ENCODE assay signal across 13 cellular contexts in the genomic region with DNA sequence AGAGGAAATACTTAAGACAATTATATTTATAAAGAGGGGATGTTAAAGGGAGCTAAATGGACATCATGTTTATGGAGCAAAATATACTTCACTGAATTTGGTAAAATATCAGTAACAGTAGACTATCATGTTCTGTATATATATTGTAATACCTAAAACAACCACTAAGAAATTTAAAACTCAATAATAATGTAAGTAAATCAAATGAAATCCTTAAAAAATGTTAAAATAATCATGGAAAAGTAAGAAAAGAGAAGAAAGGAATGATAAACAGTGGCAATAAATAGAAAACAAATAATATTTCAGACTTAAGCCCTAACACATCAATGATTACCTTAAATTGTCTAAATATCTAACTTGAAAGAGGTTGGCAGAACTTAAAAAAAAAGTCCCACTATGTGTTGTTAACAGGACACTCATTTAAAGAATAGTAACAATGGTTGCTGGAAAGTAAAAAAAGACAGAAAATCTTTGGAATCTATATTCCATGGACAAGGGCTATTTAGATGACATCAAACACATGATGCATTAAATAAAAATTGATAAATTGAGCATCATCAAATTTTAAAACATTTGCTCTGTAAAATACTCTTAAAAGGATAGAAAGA.
"Had no signal": no experiment of that assay in that cellular context is flagged by ENCODE, and none has a peak within 500 bp of the region (broad histone marks: within the 10 kb centered on the region; RNA-seq: fewer than 3 reads in every experiment).

No MANE protein-coding gene starts in this region.

- ATAC-seq: heart right ventricle; left lobe of liver; stimulated activated memory B cell treated with anti-CD40 and anti-IgM and Interleukin-4, amounts not matched to agents 10 μg/mL and 1 μg/mL and 100 μg/mL, for 72 hours; T-cell had no signal

- H2AFZ ChIP-seq: parathyroid adenoma had no signal

- H3K27ac Mint-ChIP-seq: activated CD4-positive, alpha-beta memory T cell treated with anti-CD3 and anti-CD28 coated beads, Interleukin-2, amount 10 ng/mL, durations not matched to agents 7 days and 5 days; activated naive CD8-positive, alpha-beta T cell treated with anti-CD3 and anti-CD28 coated beads for 36 hours; stimulated activated memory B cell treated with anti-CD40 and anti-IgM and Interleukin-4, amounts not matched to agents 10 μg/mL and 1 μg/mL and 100 μg/mL, for 72 hours; T-cell had no signal

- H3K4me1 Mint-ChIP-seq: activated CD4-positive, alpha-beta memory T cell treated with anti-CD3 and anti-CD28 coated beads, Interleukin-2, amount 10 ng/mL, durations not matched to agents 7 days and 5 days; activated naive CD8-positive, alpha-beta T cell treated with anti-CD3 and anti-CD28 coated beads for 36 hours; stimulated activated memory B cell treated with anti-CD40 and anti-IgM and Interleukin-4, amounts not matched to agents 10 μg/mL and 1 μg/mL and 100 μg/mL, for 72 hours; T-cell had no signal

- H3K4me1 ChIP-seq: heart right ventricle, parathyroid adenoma, right atrium auricular region had no signal

- H3K79me2 ChIP-seq: parathyroid adenoma had no signal

- H3K9me3 ChIP-seq: heart right ventricle, right atrium auricular region had no signal

- H3K27ac ChIP-seq: heart right ventricle, parathyroid adenoma, right atrium auricular region, tibial nerve had no signal

- H3K4me3 Mint-ChIP-seq: activated CD4-positive, alpha-beta memory T cell treated with anti-CD3 and anti-CD28 coated beads, Interleukin-2, amount 10 ng/mL, durations not matched to agents 7 days and 5 days; activated naive CD8-positive, alpha-beta T cell treated with anti-CD3 and anti-CD28 coated beads for 36 hours; stimulated activated memory B cell treated with anti-CD40 and anti-IgM and Interleukin-4, amounts not matched to agents 10 μg/mL and 1 μg/mL and 100 μg/mL, for 72 hours; T-cell had no signal

- H3K27me3 ChIP-seq: heart right ventricle, right atrium auricular region, tibial nerve had no signal

- H3K36me3 Mint-ChIP-seq: activated naive CD8-positive, alpha-beta T cell treated with anti-CD3 and anti-CD28 coated beads for 36 hours; stimulated activated memory B cell treated with anti-CD40 and anti-IgM and Interleukin-4, amounts not matched to agents 10 μg/mL and 1 μg/mL and 100 μg/mL, for 72 hours; T-cell had no signal

- DNase-seq: activated CD4-positive, alpha-beta memory T cell treated with anti-CD3 and anti-CD28 coated beads, Interleukin-2, amount 10 ng/mL, durations not matched to agents 7 days and 5 days; activated gamma-delta T cell; activated naive CD8-positive, alpha-beta T cell treated with anti-CD3 and anti-CD28 coated beads for 36 hours; activated T-cell treated with anti-CD3 and anti-CD28 coated beads, Interleukin-2, amount 50 U/mL, for 48 hours; anterior cingulate cortex; heart right ventricle; T-cell; T1000 had no signal

- H3K4me3 ChIP-seq: heart right ventricle, right atrium auricular region, tibial nerve had no signal

- H3K9ac ChIP-seq: parathyroid adenoma had no signal

- H3K27me3 Mint-ChIP-seq: activated CD4-positive, alpha-beta memory T cell treated with anti-CD3 and anti-CD28 coated beads, Interleukin-2, amount 10 ng/mL, durations not matched to agents 7 days and 5 days; activated naive CD8-positive, alpha-beta T cell treated with anti-CD3 and anti-CD28 coated beads for 36 hours; stimulated activated memory B cell treated with anti-CD40 and anti-IgM and Interleukin-4, amounts not matched to agents 10 μg/mL and 1 μg/mL and 100 μg/mL, for 72 hours; T-cell had no signal

- H3K9me3 Mint-ChIP-seq: activated CD4-positive, alpha-beta memory T cell treated with anti-CD3 and anti-CD28 coated beads, Interleukin-2, amount 10 ng/mL, durations not matched to agents 7 days and 5 days; stimulated activated memory B cell treated with anti-CD40 and anti-IgM and Interleukin-4, amounts not matched to agents 10 μg/mL and 1 μg/mL and 100 μg/mL, for 72 hours had no signal

- H3K36me3 ChIP-seq: heart right ventricle, right atrium auricular region, tibial nerve had no signal
